Comparison of ENCODE assay signal across 15 cellular contexts in the genomic region with DNA sequence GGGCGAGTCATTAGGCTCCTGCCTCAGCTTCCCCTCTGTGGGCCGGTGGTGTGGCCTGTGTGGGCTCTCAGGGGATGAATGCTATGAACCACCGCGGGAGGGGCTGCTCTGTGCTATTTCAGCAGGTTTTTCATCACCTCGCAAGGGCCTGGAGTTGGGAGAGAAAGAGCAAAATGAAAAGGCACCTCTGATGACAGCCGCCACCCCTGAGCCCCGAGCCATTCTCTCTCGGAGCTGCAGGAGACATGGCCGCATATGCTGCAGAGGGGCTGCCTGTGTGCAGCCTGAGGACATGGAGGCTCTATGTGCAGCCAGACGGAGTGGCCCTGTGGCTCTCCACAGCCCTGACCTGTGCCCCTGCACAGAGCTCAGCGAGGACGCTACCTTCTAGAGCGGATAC.
DNase-seq lines count a peak whose midpoint lies in the region; ATAC-seq and TF ChIP-seq lines count a peak whose summit lies in the region.
"Had no signal": no experiment of that assay in that cellular context is flagged by ENCODE, and none has a peak within 500 bp of the region (broad histone marks: within the 10 kb centered on the region; RNA-seq: fewer than 3 reads in every experiment).

No MANE protein-coding gene starts in this region.

- TF ChIP-seq POLR2A in spleen (IDR thresholded peaks at IDR 0.05): no peak

- H3K4me2 ChIP-seq in mesendoderm (ENCODE audit: low read length): no peak overlapping the region
- H3K4me2 ChIP-seq: KMS-11 had no signal

- peak overlapping the region; percentile 25 for H3K56ac ChIP-seq in mesendoderm (ENCODE audit: low read length)

- no peak overlapping the region for H2BK5ac ChIP-seq in mesendoderm (ENCODE audit: low read length)

- no peaks in the 10 kb centered on the region for H3K79me2 ChIP-seq in mesendoderm (ENCODE audit: control insufficient read depth, insufficient read depth, low read length)

- no CpG with 5 or more reads among the region's 13 CpGs for WGBS in mesendoderm (ENCODE audit: extremely low coverage, insufficient coverage, low lambda C conversion rate)
- WGBS in spleen, 5 donors: 87 to 95% (median 94%) methylated on average over 13 of the region's 13 CpGs

- H3K27me3 ChIP-seq in WERI-Rb-1 (ENCODE audit: insufficient read depth, low read depth, severe bottlenecking): no peaks in the 10 kb centered on the region
- H3K27me3 ChIP-seq in mesendoderm (ENCODE audit: insufficient read depth, low read length, poor library complexity): no peaks in the 10 kb centered on the region
- no peaks in the 10 kb centered on the region for H3K27me3 ChIP-seq in spleen (replicated peaks in 1 of 7)

- H3K4me3 ChIP-seq in WERI-Rb-1 (ENCODE audit: low read depth, low read length): no peak overlapping the region
- no peak overlapping the region for H3K4me3 ChIP-seq in mesendoderm (ENCODE audit: low read length)
- no peak overlapping the region for H3K4me3 ChIP-seq in spleen

- H3K9me3 ChIP-seq in WERI-Rb-1 (ENCODE audit: severe bottlenecking) (no peaks in the 10 kb centered on the region), spleen (no peaks in the 10 kb centered on the region)

- DNase-seq in activated effector memory CD4-positive, alpha-beta T cell treated with anti-CD3 and anti-CD28 coated beads, Interleukin-2, amount 50 U/mL, for 16 hours: peak; percentile 48
- no peak for DNase-seq in activated effector memory CD4-positive, alpha-beta T cell treated with Interleukin-2 at 50 U/mL for 16 hours
- peak; percentile 4 for DNase-seq in WERI-Rb-1
- no peak for DNase-seq in mesendoderm
- peak; percentile 37 for DNase-seq in spleen
- DNase-seq: DMS153, H9, NCI-H1092, NCI-H226, PC-3 had no signal

- H4K8ac ChIP-seq in mesendoderm (ENCODE audit: low read depth, low read length): no peak overlapping the region

- no peak overlapping the region for H3K18ac ChIP-seq in mesendoderm (ENCODE audit: low read length)

- no peak overlapping the region for H3K23ac ChIP-seq in mesendoderm (ENCODE audit: low read length)

- H3K79me1 ChIP-seq in mesendoderm (ENCODE audit: low read length): no peaks in the 10 kb centered on the region

- TF ChIP-seq CTCF in WERI-Rb-1 (IDR thresholded peaks at IDR 0.05; ENCODE audit: low read depth, low read length): no peak
- no peak for TF ChIP-seq CTCF in spleen (IDR thresholded peaks at IDR 0.05 in 8 of 11, conservative IDR thresholded peaks at IDR 0.05 in 3 of 11)

- H2AK5ac ChIP-seq in mesendoderm (ENCODE audit: low read length): no peak overlapping the region

- no peak overlapping the region for H3K27ac ChIP-seq in WERI-Rb-1
- H3K27ac ChIP-seq in mesendoderm (ENCODE audit: low read depth, low read length): no peak overlapping the region
- no peak overlapping the region for H3K27ac ChIP-seq in spleen
- H3K27ac ChIP-seq: C4-2B, KMS-11 had no signal

- intact Hi-C loops in spleen (cut with DNase I; ENCODE audit: low total_unique reads): no loop called here

- H2BK15ac ChIP-seq in mesendoderm (replicated peaks; ENCODE audit: low read depth): no peak overlapping the region

- ATAC-seq in HG03520 (IDR thresholded peaks at IDR 0.05; ENCODE audit: unreplicated experiment) (no peak), HG03432 (IDR thresholded peaks at IDR 0.05; ENCODE audit: unreplicated experiment) (no peak), GM18907 (IDR thresholded peaks at IDR 0.05; ENCODE audit: unreplicated experiment) (no peak)
- ATAC-seq: PC-3 had no signal

- H4K5ac ChIP-seq in mesendoderm (ENCODE audit: low read length): no peak overlapping the region

- H3K4ac ChIP-seq in mesendoderm (ENCODE audit: low read depth, low read length): no peak overlapping the region

- H3K9ac ChIP-seq in mesendoderm (ENCODE audit: low read length): no peak overlapping the region
- H3K9ac ChIP-seq: KMS-11 had no signal

- no peaks in the 10 kb centered on the region for H3K36me3 ChIP-seq in WERI-Rb-1
- H3K36me3 ChIP-seq in mesendoderm (ENCODE audit: control insufficient read depth, insufficient read depth, low read length): no peaks in the 10 kb centered on the region
- H3K36me3 ChIP-seq in spleen: no peaks in the 10 kb centered on the region

- H3K4me1 ChIP-seq in mesendoderm (ENCODE audit: control insufficient read depth, low read depth, low read length) (no peaks in the 10 kb centered on the region), spleen (peaks cover 0 to 8% (median 3%) of the 10 kb centered on the region in 6 donors)

- no peak overlapping the region for H2BK120ac ChIP-seq in mesendoderm (ENCODE audit: low read depth, low read length)

Comparison
In these comparisons a context has a peak if more than half of its experiments do, and no peak if none do; other contexts are left out.
1. DNase-seq: peak in activated effector memory CD4-positive, alpha-beta T cell treated with anti-CD3 and anti-CD28 coated beads, Interleukin-2, amount 50 U/mL, for 16 hours (single experiment), WERI-Rb-1 (single experiment) and spleen (single experiment); none in activated effector memory CD4-positive, alpha-beta T cell treated with Interleukin-2 at 50 U/mL for 16 hours (single experiment) and mesendoderm (single experiment).